ENCODE assay signal across 8 cellular contexts in genomic region chr16:4768549-4769305, GRCh38. TPM values are rescaled to one million over a fixed set of nuclear protein-coding genes. Genes with fewer than 3 reads are reported as not detected.
A peak's percentile ranks its signal among the peaks of the same experiment; 100 is the strongest.
DNase-seq lines count a peak whose midpoint lies in the region; ATAC-seq and TF ChIP-seq lines count a peak whose summit lies in the region.

No MANE protein-coding gene starts in this region.

- peaks cover 21 to 26% of the 10 kb centered on the region in 2 donors for H3K4me1 Mint-ChIP-seq in natural killer cell treated with Interleukin-12 subunit alpha and Interleukin-12 subunit beta and Interleukin-15 and Interleukin-18, amount 100 ng/mL, for 72 hours (ENCODE audit: low read depth in 2 of 2)

- DNase-seq in DMS79 (lab: John Stamatoyannopoulos, UW) (peak; percentile 84), Karpas-422 (peak; percentile 94), RPMI8226 (peak; percentile 94), fibroblast of the aortic adventitia (ENCODE audit: low read depth) (peak; percentile 93)
- peak; percentile 82 for DNase-seq in activated effector memory CD4-positive, alpha-beta T cell treated with Interleukin-2 at 50 U/mL for 16 hours
- peak; percentile 89 for DNase-seq in natural killer cell treated with Interleukin-12 subunit alpha and Interleukin-12 subunit beta and Interleukin-15 and Interleukin-18, amount 100 ng/mL, for 72 hours (ENCODE audit: low spot score)
- DNase-seq in stimulated activated naive CD4-positive, alpha-beta T cell (lab: John Stamatoyannopoulos, UW), result peak; percentile 60 to 83 (median 74)

- no peak for TF ChIP-seq CTCF in fibroblast of the aortic adventitia (IDR thresholded peaks at IDR 0.05; ENCODE audit: insufficient read depth, low read length)

- H3K27ac Mint-ChIP-seq in natural killer cell treated with Interleukin-12 subunit alpha and Interleukin-12 subunit beta and Interleukin-15 and Interleukin-18, amount 100 ng/mL, for 72 hours, result peak overlapping the region; percentile 77 to 92

- peaks cover 2% of the 10 kb centered on the region; the same call in 1 of the 2 replicates for H3K36me3 ChIP-seq in Karpas-422 (ENCODE audit: insufficient read depth, low read length)

- no peaks in the 10 kb centered on the region for H3K36me3 Mint-ChIP-seq in natural killer cell treated with Interleukin-12 subunit alpha and Interleukin-12 subunit beta and Interleukin-15 and Interleukin-18, amount 100 ng/mL, for 72 hours

- ATAC-seq in GM21737 (IDR thresholded peaks at IDR 0.05; ENCODE audit: unreplicated experiment), result peak; percentile 61
- peak; percentile 80 to 87 for ATAC-seq in natural killer cell treated with Interleukin-12 subunit alpha and Interleukin-12 subunit beta and Interleukin-15 and Interleukin-18, amount 100 ng/mL, for 72 hours

- H3K27ac ChIP-seq in Karpas-422 (ENCODE audit: low read length), result no peak overlapping the region

- H4K20me1 ChIP-seq in Karpas-422 (ENCODE audit: insufficient read depth, low read depth, low read length), result no peaks in the 10 kb centered on the region

- H2AFZ ChIP-seq in Karpas-422 (ENCODE audit: low read length), result peak overlapping the region; percentile 71

- peaks cover 27% of the 10 kb centered on the region for H3K4me1 ChIP-seq in Karpas-422 (ENCODE audit: low read length)

- H3K4me2 ChIP-seq in Karpas-422 (ENCODE audit: low read depth, low read length, poor library complexity, severe bottlenecking), result peak overlapping the region; percentile 91

- no peaks in the 10 kb centered on the region for H3K9me2 ChIP-seq in Karpas-422 (replicated peaks; ENCODE audit: insufficient read depth, low read length)

- no peaks in the 10 kb centered on the region for H3K27me3 ChIP-seq in Karpas-422 (ENCODE audit: low read length)

- H3K9me3 Mint-ChIP-seq in natural killer cell treated with Interleukin-12 subunit alpha and Interleukin-12 subunit beta and Interleukin-15 and Interleukin-18, amount 100 ng/mL, for 72 hours, result no peaks in the 10 kb centered on the region

- H3K27me3 Mint-ChIP-seq in natural killer cell treated with Interleukin-12 subunit alpha and Interleukin-12 subunit beta and Interleukin-15 and Interleukin-18, amount 100 ng/mL, for 72 hours, result no peaks in the 10 kb centered on the region

- H3K79me2 ChIP-seq in Karpas-422 (ENCODE audit: low read length), result peaks cover 22% of the 10 kb centered on the region

- H3K9me3 ChIP-seq in Karpas-422 (ENCODE audit: low read length), result no peaks in the 10 kb centered on the region

- peak overlapping the region; percentile 97 for H3K4me3 Mint-ChIP-seq in natural killer cell treated with Interleukin-12 subunit alpha and Interleukin-12 subunit beta and Interleukin-15 and Interleukin-18, amount 100 ng/mL, for 72 hours

- peak overlapping the region; percentile 72 for H3K4me3 ChIP-seq in Karpas-422 (ENCODE audit: low read length)
- peak overlapping the region; percentile 77 for H3K4me3 ChIP-seq in fibroblast of the aortic adventitia (ENCODE audit: low read depth, low read length)

- H3K9ac ChIP-seq in Karpas-422 (ENCODE audit: low read length), result peak overlapping the region; percentile 97

RNA-seq across cellular contexts. Expression of gene ZNF500, which starts 1.8 kb away (rescaled TPM):
- total RNA-seq in Karpas-422 (2014; rRNA removed; shearing (Covaris generic); ENCODE audit: low replicate concordance), result 4.9 and 11.9 TPM in 2 replicates
- 8.3 and 14.1 TPM in 2 replicates for total RNA-seq in fibroblast of the aortic adventitia (ENCODE audit: low replicate concordance)
- 10 to 100 TPM; 12.2 to 20.9 TPM for total RNA-seq in natural killer cell treated with Interleukin-12 subunit alpha and Interleukin-12 subunit beta and Interleukin-15 and Interleukin-18, amount 100 ng/mL, for 72 hours

RNA-seq across cellular contexts. Expression of gene SEPTIN12, which starts 19.4 kb away (rescaled TPM):
- not detected in 2 replicates for total RNA-seq in Karpas-422 (2014; rRNA removed; shearing (Covaris generic); ENCODE audit: low replicate concordance)
- not detected in 2 replicates for total RNA-seq in fibroblast of the aortic adventitia (ENCODE audit: low replicate concordance)
- not detected for total RNA-seq in natural killer cell treated with Interleukin-12 subunit alpha and Interleukin-12 subunit beta and Interleukin-15 and Interleukin-18, amount 100 ng/mL, for 72 hours

RNA-seq across cellular contexts. Expression of gene SMIM22, which starts 26.4 kb away (rescaled TPM):
- total RNA-seq in Karpas-422 (2014; rRNA removed; shearing (Covaris generic); ENCODE audit: low replicate concordance), result not detected in 2 replicates
- not detected in 2 replicates for total RNA-seq in fibroblast of the aortic adventitia (ENCODE audit: low replicate concordance)
- not detected for total RNA-seq in natural killer cell treated with Interleukin-12 subunit alpha and Interleukin-12 subunit beta and Interleukin-15 and Interleukin-18, amount 100 ng/mL, for 72 hours

RNA-seq across cellular contexts. Expression of gene ROGDI, which starts 33.7 kb away (rescaled TPM):
- 9.4 and 28.4 TPM in 2 replicates for total RNA-seq in Karpas-422 (2014; rRNA removed; shearing (Covaris generic); ENCODE audit: low replicate concordance)
- total RNA-seq in fibroblast of the aortic adventitia (ENCODE audit: low replicate concordance), result 9.1 and 14.4 TPM in 2 replicates
- total RNA-seq in natural killer cell treated with Interleukin-12 subunit alpha and Interleukin-12 subunit beta and Interleukin-15 and Interleukin-18, amount 100 ng/mL, for 72 hours, result 1 to 10 TPM; 3.8 to 7.1 TPM

RNA-seq across cellular contexts. Expression of gene DNAAF8, which starts 34.4 kb away (rescaled TPM):
- 0.22 and 3.7 TPM in 2 replicates for total RNA-seq in Karpas-422 (2014; rRNA removed; shearing (Covaris generic); ENCODE audit: low replicate concordance)
- 1.4 TPM in 1 of 2 replicates, not detected in the other for total RNA-seq in fibroblast of the aortic adventitia (ENCODE audit: low replicate concordance)
- under 1 TPM in 1 of 2 donors, not detected in 1; 0.53 TPM for total RNA-seq in natural killer cell treated with Interleukin-12 subunit alpha and Interleukin-12 subunit beta and Interleukin-15 and Interleukin-18, amount 100 ng/mL, for 72 hours
